In genomic region chr6:53065266-53066058, GRCh38 we compare ENCODE assay signal across 8 cellular contexts. TPM values are rescaled to one million over a fixed set of nuclear protein-coding genes. Genes with fewer than 3 reads are reported as not detected.
DNase-seq lines count a peak whose midpoint lies in the region; ATAC-seq and TF ChIP-seq lines count a peak whose summit lies in the region.

Gene FBXO9, plus strand, starts transcription at chr6:53065404. Its CDS starts 386 bp downstream, at chr6:53065790.

- TF ChIP-seq CTCF in coronary artery (IDR thresholded peaks at IDR 0.05), result no peak
- TF ChIP-seq CTCF in lower leg skin (IDR thresholded peaks at IDR 0.05), result no peak

- peak in 1 of 2 donors; percentile 7 for TF ChIP-seq POLR2A in lower leg skin (IDR thresholded peaks at IDR 0.05)

- H3K4me3 ChIP-seq in coronary artery, result peak within 1 kb of the TSS; percentile 99
- peak within 1 kb of the TSS; percentile 99 for H3K4me3 ChIP-seq in lower leg skin (ENCODE audit: low read depth, poor library complexity, severe bottlenecking)

- DNase-seq in NCI-H2107 treated with DMSO at 0.1 percent for 48 hours (lab: John Stamatoyannopoulos, UW; ENCODE audit: unreplicated experiment) (peak; percentile 26), NCI-H2107 (lab: John Stamatoyannopoulos, UW) (no peak), NCI-H146 (lab: John Stamatoyannopoulos, UW) (peak; percentile 67), coronary artery (ENCODE audit: low spot score) (peak; percentile 85), lower leg skin (ENCODE audit: low spot score in 2 of 2) (peak; percentile 40 to 93)
- DNase-seq in activated CD4-positive, alpha-beta T cell treated with anti-CD3 and anti-CD28 coated beads for 24 hours (ENCODE audit: low read depth in 2 of 2), result peak; percentile 51 to 61
- DNase-seq in stimulated activated CD4-positive, alpha-beta T cell treated with anti-CD3 and anti-CD28 coated beads, Interleukin-4, amount 100 ng/mL, for 48 hours (ENCODE audit: low read depth in 2 of 2), result peak; percentile 58 to 63

- intact Hi-C loops in lower leg skin (cut with DNase I; ENCODE audit: low total_unique reads), result no loop called here

- H3K27ac ChIP-seq in coronary artery, result peak within 1 kb of the TSS; percentile 90 to 97

- 0 to 1% methylated on average over 33 to 37 of the region's 77 CpGs for WGBS in lower leg skin, 2 donors

- ATAC-seq in HG02678 (IDR thresholded peaks at IDR 0.05; ENCODE audit: unreplicated experiment), result peak; percentile 46

RNA-seq across cellular contexts. Expression of gene FBXO9, which starts in this region (rescaled TPM):
- total RNA-seq in lower leg skin, result 10 to 100 TPM; 22.5 to 45.0 (median 28.3) TPM
